Comparison of ENCODE assay signal across 1 cellular context in the genomic region with DNA sequence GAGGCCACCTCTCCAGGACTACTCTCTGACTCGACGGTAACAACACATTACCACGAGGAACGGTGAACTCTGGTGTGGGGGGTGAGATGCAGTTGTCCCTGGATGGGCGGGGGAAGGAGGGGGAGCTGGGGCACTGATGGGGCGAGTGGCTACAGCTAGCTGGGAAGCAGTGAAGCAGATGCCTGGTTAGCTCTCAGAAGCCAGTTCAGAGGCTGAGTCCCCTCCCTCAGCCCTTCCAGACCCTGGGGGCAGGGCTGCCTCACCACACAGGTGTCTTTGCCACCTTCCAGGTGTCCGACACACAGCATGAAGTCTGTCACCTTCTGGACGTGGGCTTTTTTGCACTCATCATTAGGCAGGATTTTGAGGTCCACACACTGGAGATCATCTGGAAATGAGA.
TF ChIP-seq lines count a peak whose summit lies in the region.

No MANE protein-coding gene starts in this region.

TF ChIP-seq in GM23338, 12 proteins besides CTCF, POLR2A, EP300 and RAD21:
- no peak for TF ChIP-seq ZNF331 (CRISPR knock-in tag; IDR thresholded peaks at IDR 0.05; ENCODE audit: low read depth)
- TF ChIP-seq CREB1 (CRISPR knock-in tag; IDR thresholded peaks at IDR 0.05; ENCODE audit: low read depth), result no peak
- TF ChIP-seq EZH2 (IDR thresholded peaks at IDR 0.05; ENCODE audit: low read depth, unreplicated experiment), result no peak
- no peak for TF ChIP-seq POLR2AphosphoS5 (IDR thresholded peaks at IDR 0.05; ENCODE audit: low read depth)
- no peak for TF ChIP-seq JUNB (IDR thresholded peaks at IDR 0.05; ENCODE audit: unreplicated experiment)
- no peak for TF ChIP-seq ETS1 (IDR thresholded peaks at IDR 0.05)
- no peak for TF ChIP-seq ZNF114 (CRISPR knock-in tag; IDR thresholded peaks at IDR 0.05)
- TF ChIP-seq, protein P1, sequence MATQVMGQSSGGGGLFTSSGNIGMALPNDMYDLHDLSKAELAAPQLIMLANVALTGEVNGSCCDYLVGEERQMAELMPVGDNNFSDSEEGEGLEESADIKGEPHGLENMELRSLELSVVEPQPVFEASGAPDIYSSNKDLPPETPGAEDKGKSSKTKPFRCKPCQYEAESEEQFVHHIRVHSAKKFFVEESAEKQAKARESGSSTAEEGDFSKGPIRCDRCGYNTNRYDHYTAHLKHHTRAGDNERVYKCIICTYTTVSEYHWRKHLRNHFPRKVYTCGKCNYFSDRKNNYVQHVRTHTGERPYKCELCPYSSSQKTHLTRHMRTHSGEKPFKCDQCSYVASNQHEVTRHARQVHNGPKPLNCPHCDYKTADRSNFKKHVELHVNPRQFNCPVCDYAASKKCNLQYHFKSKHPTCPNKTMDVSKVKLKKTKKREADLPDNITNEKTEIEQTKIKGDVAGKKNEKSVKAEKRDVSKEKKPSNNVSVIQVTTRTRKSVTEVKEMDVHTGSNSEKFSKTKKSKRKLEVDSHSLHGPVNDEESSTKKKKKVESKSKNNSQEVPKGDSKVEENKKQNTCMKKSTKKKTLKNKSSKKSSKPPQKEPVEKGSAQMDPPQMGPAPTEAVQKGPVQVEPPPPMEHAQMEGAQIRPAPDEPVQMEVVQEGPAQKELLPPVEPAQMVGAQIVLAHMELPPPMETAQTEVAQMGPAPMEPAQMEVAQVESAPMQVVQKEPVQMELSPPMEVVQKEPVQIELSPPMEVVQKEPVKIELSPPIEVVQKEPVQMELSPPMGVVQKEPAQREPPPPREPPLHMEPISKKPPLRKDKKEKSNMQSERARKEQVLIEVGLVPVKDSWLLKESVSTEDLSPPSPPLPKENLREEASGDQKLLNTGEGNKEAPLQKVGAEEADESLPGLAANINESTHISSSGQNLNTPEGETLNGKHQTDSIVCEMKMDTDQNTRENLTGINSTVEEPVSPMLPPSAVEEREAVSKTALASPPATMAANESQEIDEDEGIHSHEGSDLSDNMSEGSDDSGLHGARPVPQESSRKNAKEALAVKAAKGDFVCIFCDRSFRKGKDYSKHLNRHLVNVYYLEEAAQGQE (IDR thresholded peaks at IDR 0.05; ENCODE audit: unreplicated experiment), result no peak
- TF ChIP-seq EZH2phosphoT487 (IDR thresholded peaks at IDR 0.05; ENCODE audit: unreplicated experiment), result no peak
- TF ChIP-seq ZNF462 (CRISPR knock-in tag; IDR thresholded peaks at IDR 0.05), result no peak
TF ChIP-seq in GM23338: peak in this region for 0.
